In genomic region chr10:35857860-35858259, GRCh38 we compare ENCODE assay signal across 31 cellular contexts.
"Had no signal": no experiment of that assay in that cellular context is flagged by ENCODE, and none has a peak within 500 bp of the region (broad histone marks: within the 10 kb centered on the region; RNA-seq: fewer than 3 reads in every experiment).

No MANE protein-coding gene starts in this region.

- H3K9me3 ChIP-seq: adrenal gland, body of pancreas, SJCRH30 had no signal

- ATAC-seq: activated naive CD4-positive, alpha-beta T cell treated with anti-CD3 and anti-CD28 coated beads, Interleukin-2, amount 50 U/mL, for 72 hours; activated T-cell treated with anti-CD3 and anti-CD28 coated beads, Interleukin-2, amount 50 U/mL, for 4 hours; body of pancreas; K562; Panc1 had no signal

- H3K36me3 ChIP-seq: adrenal gland, breast epithelium, SJCRH30 had no signal

- FAIRE-seq: astrocyte, K562 had no signal

- H3K27me3 ChIP-seq: adrenal gland, body of pancreas, breast epithelium, SJCRH30 had no signal

- H3K27ac ChIP-seq: adrenal gland, body of pancreas, breast epithelium, SJCRH30, SK-N-MC had no signal

- H3K4me1 ChIP-seq: adrenal gland, body of pancreas, breast epithelium, SJCRH30 had no signal

- H3K4me3 ChIP-seq: adrenal gland, body of pancreas, breast epithelium, K562, SJCRH30, SK-N-MC had no signal

- DNase-seq: activated B cell treated with CpG ODN at 0.5 μM for 24 hours; activated CD4-positive, alpha-beta memory T cell treated with anti-CD3 and anti-CD28 coated beads for 36 hours; activated CD4-positive, alpha-beta T cell treated with anti-CD3 and anti-CD28 coated beads for 4 hours; activated CD4-positive, alpha-beta T cell treated with anti-CD3 and anti-CD28 coated beads, Interleukin-2, amount 50 U/mL, for 1 hour; activated CD4-positive, CD25-positive, alpha-beta regulatory T cell treated with anti-CD3 and anti-CD28 coated beads, Interleukin-2, amount 50 U/mL, for 72 hours; activated CD8-positive, alpha-beta memory T cell treated with anti-CD3 and anti-CD28 coated beads, Interleukin-2, amount 50 U/mL, for 4 hours; activated gamma-delta T cell treated with Interleukin-2 at 50 U/mL for 16 hours; activated naive CD4-positive, alpha-beta T cell treated with anti-CD3 and anti-CD28 coated beads for 36 hours; activated T-cell treated with anti-CD3 and anti-CD28 coated beads for 4 hours; activated T-cell treated with anti-CD3 and anti-CD28 coated beads, Interleukin-2, amount 50 U/mL, for 4 hours; adrenal gland; body of pancreas; NCI-H1048; NCI-H1105 treated with DMSO at 0.1 percent for 48 hours; NCI-H1436; NCI-H1694; NCI-H2029; NCI-H2171; NCI-H510A; NCI-H526; NCI-H748 treated with DMSO at 0.1 percent for 48 hours; NK-92 treated with Interleukin-12 subunit alpha and Interleukin-12 subunit beta, amount 100 ng/mL, for 24 hours; SHP77; SJCRH30; T1000 had no signal
